Comparison of ENCODE assay signal across 8 cellular contexts in the genomic region with DNA sequence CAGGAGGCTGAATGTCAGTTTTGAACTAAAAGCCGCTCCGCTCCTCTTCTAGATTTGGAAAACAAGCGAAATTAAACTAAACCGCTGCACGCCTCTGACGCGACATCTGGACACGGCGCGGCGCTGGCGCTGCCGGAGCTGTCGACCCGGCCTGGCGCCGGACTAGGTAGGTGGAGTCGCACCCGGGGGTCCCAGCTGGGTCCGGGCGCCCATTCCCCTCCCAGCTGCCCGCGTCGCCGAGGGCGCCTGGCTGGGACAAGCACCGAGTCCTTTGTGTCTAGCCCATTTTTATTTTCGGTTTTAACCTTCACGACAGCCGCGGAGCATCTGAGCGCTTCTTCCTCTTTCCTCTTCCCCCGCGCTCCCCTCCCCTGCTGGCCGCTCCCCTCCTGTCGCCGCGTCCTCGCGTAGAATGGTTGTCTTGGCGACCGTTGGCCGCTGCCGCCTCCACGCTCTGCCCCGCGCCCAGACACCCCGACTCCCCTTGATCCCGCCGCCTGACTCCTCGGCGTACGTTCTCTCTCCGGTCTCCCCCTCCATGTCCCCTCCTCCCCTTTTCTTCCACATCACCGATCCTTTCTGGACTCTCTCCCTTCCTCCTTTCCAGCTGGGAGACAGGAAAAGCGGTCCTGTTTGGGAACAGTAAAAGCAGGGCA.
DNase-seq lines count a peak whose midpoint lies in the region; ATAC-seq, FAIRE-seq and TF ChIP-seq lines count a peak whose summit lies in the region.

No MANE protein-coding gene starts in this region.

- peak; percentile 85 for ATAC-seq in GM18517 (IDR thresholded peaks at IDR 0.05; ENCODE audit: unreplicated experiment)
- ATAC-seq in HG02840 (IDR thresholded peaks at IDR 0.05; ENCODE audit: low FRiP score, unreplicated experiment), result peak; percentile 87

- H3K4me3 ChIP-seq in WI38 (ENCODE audit: low read depth, low read length) (peak overlapping the region; percentile 93), coronary artery (peak overlapping the region; percentile 88)

- FAIRE-seq in urothelium cell line (lab: Jason Lieb, UNC), result no peak

- H3K27ac ChIP-seq in coronary artery, result peak overlapping the region; percentile 74 to 83

- TF ChIP-seq CTCF in WI38 (IDR thresholded peaks at IDR 0.05; ENCODE audit: low read depth, low read length) (no peak), coronary artery (IDR thresholded peaks at IDR 0.05) (no peak)

- DNase-seq in NCI-H2029 (lab: John Stamatoyannopoulos, UW) (peak; percentile 91), coronary artery (ENCODE audit: low spot score) (no peak), left kidney (ENCODE audit: low read depth, low spot score) (peak; percentile 72), urothelium cell line (ENCODE audit: low spot score) (no peak)
- DNase-seq in stimulated activated CD4-positive, alpha-beta T cell treated with anti-CD3 and anti-CD28 coated beads, Interleukin-4, amount 100 ng/mL, for 24 hours, result peak; percentile 65

Comparison
In these comparisons a context has a peak if more than half of its experiments do, and no peak if none do; other contexts are left out.
1. DNase-seq: peak in NCI-H2029 (single experiment), left kidney (single experiment) and stimulated activated CD4-positive, alpha-beta T cell treated with anti-CD3 and anti-CD28 coated beads, Interleukin-4, amount 100 ng/mL, for 24 hours (single experiment); none in coronary artery (single experiment) and urothelium cell line (single experiment).